ENCODE assay signal across 9 cellular contexts in genomic region chr7:901388-902154, GRCh38. TPM values are rescaled to one million over a fixed set of nuclear protein-coding genes. Genes with fewer than 3 reads are reported as not detected.
DNase-seq lines count a peak whose midpoint lies in the region; ATAC-seq and TF ChIP-seq lines count a peak whose summit lies in the region.
"Had no signal": no experiment of that assay in that cellular context is flagged by ENCODE, and none has a peak within 500 bp of the region (broad histone marks: within the 10 kb centered on the region; RNA-seq: fewer than 3 reads in every experiment).

No MANE protein-coding gene starts in this region.

- DNase-seq in GM04504 (ENCODE audit: low read depth): peak; percentile 30
- DNase-seq in LNCaP clone FGC (ENCODE audit: low read depth): peak; percentile 59
- peak; percentile 33 to 64 for DNase-seq in SW 1271 (lab: John Stamatoyannopoulos, UW)
- DNase-seq in colonic mucosa: peak; percentile 96
- peak; percentile 63 for DNase-seq in left lobe of liver (ENCODE audit: low spot score)
- no peak for DNase-seq in stimulated activated naive B cell treated with anti-CD40 and anti-IgM and Interleukin-4, amounts not matched to agents 10 μg/mL and 1 μg/mL and 100 μg/mL, for 72 hours
- DNase-seq in prostate gland (ENCODE audit: low spot score): no peak

- H3K9me3 ChIP-seq in colonic mucosa: no peaks in the 10 kb centered on the region
- no peaks in the 10 kb centered on the region for H3K9me3 ChIP-seq in prostate gland

- no peaks in the 10 kb centered on the region for H3K9me3 Mint-ChIP-seq in stimulated activated naive B cell treated with anti-CD40 and anti-IgM and Interleukin-4, amounts not matched to agents 10 μg/mL and 1 μg/mL and 100 μg/mL, for 72 hours
- H3K9me3 Mint-ChIP-seq: stimulated activated naive CD8-positive, alpha-beta T cell treated with anti-CD3 and anti-CD28 coated beads, Interleukin-15, Interleukin-2, amounts not matched to agents 100 ng/mL and 50 ng/mL, for 24 hours had no signal

- H3K4me1 ChIP-seq in colonic mucosa (peaks cover 4% of the 10 kb centered on the region), prostate gland (replicated peaks) (no peaks in the 10 kb centered on the region)

- peaks cover 33 to 46% of the 10 kb centered on the region in 2 donors for H3K36me3 Mint-ChIP-seq in stimulated activated naive B cell treated with anti-CD40 and anti-IgM and Interleukin-4, amounts not matched to agents 10 μg/mL and 1 μg/mL and 100 μg/mL, for 72 hours

- H3K27me3 ChIP-seq in colonic mucosa: no peaks in the 10 kb centered on the region
- no peaks in the 10 kb centered on the region for H3K27me3 ChIP-seq in prostate gland (replicated peaks; ENCODE audit: insufficient read depth)

- intact Hi-C loops in colonic mucosa (cut with DNase I) (no loop called here), prostate gland (cut with DNase I) (no loop called here)

- ATAC-seq in left lobe of liver (peak; percentile 45), HG02884 (IDR thresholded peaks at IDR 0.05; ENCODE audit: unreplicated experiment) (no peak)
- peak; percentile 45 to 54 for ATAC-seq in stimulated activated naive B cell treated with anti-CD40 and anti-IgM and Interleukin-4, amounts not matched to agents 10 μg/mL and 1 μg/mL and 100 μg/mL, for 72 hours (replicated peaks)

- peaks cover 0 to 6% of the 10 kb centered on the region in 2 donors for H3K4me1 Mint-ChIP-seq in stimulated activated naive B cell treated with anti-CD40 and anti-IgM and Interleukin-4, amounts not matched to agents 10 μg/mL and 1 μg/mL and 100 μg/mL, for 72 hours

- TF ChIP-seq CTCF in LNCaP clone FGC (IDR thresholded peaks at IDR 0.05; ENCODE audit: control insufficient read depth, extremely low read depth, insufficient read depth) (no peak), colonic mucosa (IDR thresholded peaks at IDR 0.05) (no peak), prostate gland (IDR thresholded peaks at IDR 0.05) (no peak)

- H3K9ac ChIP-seq in colonic mucosa (ENCODE audit: low read depth in 2 of 2, low read length in 2 of 2): peak overlapping the region in 1 of 2 donors; percentile 51

- H3K4me3 ChIP-seq in LNCaP clone FGC (ENCODE audit: low read depth, low read length): no peak overlapping the region
- no peak overlapping the region for H3K4me3 ChIP-seq in colonic mucosa
- H3K4me3 ChIP-seq in prostate gland: no peak overlapping the region

- H3K36me3 ChIP-seq in colonic mucosa (no peaks in the 10 kb centered on the region), prostate gland (no peaks in the 10 kb centered on the region)

- no peak overlapping the region for H3K4me3 Mint-ChIP-seq in stimulated activated naive B cell treated with anti-CD40 and anti-IgM and Interleukin-4, amounts not matched to agents 10 μg/mL and 1 μg/mL and 100 μg/mL, for 72 hours
- H3K4me3 Mint-ChIP-seq: stimulated activated naive CD8-positive, alpha-beta T cell treated with anti-CD3 and anti-CD28 coated beads, Interleukin-15, Interleukin-2, amounts not matched to agents 100 ng/mL and 50 ng/mL, for 24 hours had no signal

- TF ChIP-seq POLR2A in prostate gland (IDR thresholded peaks at IDR 0.05): no peak

- H3K27ac Mint-ChIP-seq in stimulated activated naive B cell treated with anti-CD40 and anti-IgM and Interleukin-4, amounts not matched to agents 10 μg/mL and 1 μg/mL and 100 μg/mL, for 72 hours: no peak overlapping the region

- H3K27ac ChIP-seq in colonic mucosa: peak overlapping the region; percentile 60
- no peak overlapping the region for H3K27ac ChIP-seq in prostate gland

- 29% methylated on average over 24 of the region's 24 CpGs for WGBS in prostate gland

- H3K27me3 Mint-ChIP-seq in stimulated activated naive B cell treated with anti-CD40 and anti-IgM and Interleukin-4, amounts not matched to agents 10 μg/mL and 1 μg/mL and 100 μg/mL, for 72 hours: peaks cover 9 to 11% of the 10 kb centered on the region in 2 donors
- H3K27me3 Mint-ChIP-seq: stimulated activated naive CD8-positive, alpha-beta T cell treated with anti-CD3 and anti-CD28 coated beads, Interleukin-15, Interleukin-2, amounts not matched to agents 100 ng/mL and 50 ng/mL, for 24 hours had no signal

RNA-seq across cellular contexts. Expression of gene GET4, which starts 25.2 kb away (rescaled TPM):
- total RNA-seq in colonic mucosa (10 to 100 TPM; 33.0 to 35.9 TPM), left lobe of liver (38.2 TPM), prostate gland (10 to 100 TPM; 50.0 to 91.9 TPM)

RNA-seq across cellular contexts. Expression of gene ADAP1, which starts 52.9 kb away (rescaled TPM):
- total RNA-seq in colonic mucosa (100 to 1,000 TPM; 107 to 201 TPM), left lobe of liver (2.8 TPM), prostate gland (1 to 10 TPM; 5.9 to 8.3 TPM)

Comparison
In these comparisons a context has a peak if more than half of its experiments do, and no peak if none do; other contexts are left out.
1. DNase-seq: peak in GM04504 (single experiment), LNCaP clone FGC (single experiment), SW 1271 (2 of 2), colonic mucosa (single experiment) and left lobe of liver (single experiment); none in stimulated activated naive B cell treated with anti-CD40 and anti-IgM and Interleukin-4, amounts not matched to agents 10 μg/mL and 1 μg/mL and 100 μg/mL, for 72 hours (single experiment) and prostate gland (single experiment).
2. RNA of gene ADAP1, which starts 52.9 kb away (total RNA-seq): 107 to 201 TPM in colonic mucosa; 5.9 to 8.3 TPM in prostate gland and 2.8 TPM in left lobe of liver (single experiment); every median in the first group is over 10 times any median in the second.